ENCODE assay signal across 21 cellular contexts in genomic region chr4:6468376-6468775, GRCh38. TPM values are rescaled to one million over a fixed set of nuclear protein-coding genes. Genes with fewer than 3 reads are reported as not detected.
"Had no signal": no experiment of that assay in that cellular context is flagged by ENCODE, and none has a peak within 500 bp of the region (broad histone marks: within the 10 kb centered on the region; RNA-seq: fewer than 3 reads in every experiment).

No MANE protein-coding gene starts in this region.

- H3K27ac Mint-ChIP-seq: activated naive CD8-positive, alpha-beta T cell; naive thymus-derived CD8-positive, alpha-beta T cell; progenitor cell of endocrine pancreas; stimulated activated naive CD8-positive, alpha-beta T cell treated with anti-CD3 and anti-CD28 coated beads, Interleukin-15, Interleukin-2, amounts not matched to agents 100 ng/mL and 50 ng/mL, for 24 hours; WTC11 had no signal

- H3K36me3 ChIP-seq: esophagus squamous epithelium, neutrophil, thoracic aorta had no signal

- H3K36me3 Mint-ChIP-seq: activated naive CD8-positive, alpha-beta T cell; WTC11 had no signal

- H3K4me3 ChIP-seq: esophagus squamous epithelium, thoracic aorta had no signal

- H3K9me3 Mint-ChIP-seq: activated T-cell treated with anti-CD3 and anti-CD28 coated beads, Interleukin-2, amount 50 U/mL, for 4 hours; naive thymus-derived CD8-positive, alpha-beta T cell; stimulated activated naive CD8-positive, alpha-beta T cell treated with anti-CD3 and anti-CD28 coated beads, Interleukin-15, Interleukin-2, amounts not matched to agents 100 ng/mL and 50 ng/mL, for 24 hours; WTC11 had no signal

- H3K27ac ChIP-seq: esophagus squamous epithelium, neutrophil, thoracic aorta had no signal

- DNase-seq: activated CD4-positive, alpha-beta T cell treated with anti-CD3 and anti-CD28 coated beads, Interleukin-2, amount 50 U/mL, for 1 hour; activated gamma-delta T cell treated with Interleukin-2 at 50 U/mL for 16 hours; activated T-cell treated with anti-CD3 and anti-CD28 coated beads, Interleukin-2, amount 50 U/mL, for 4 hours; anterior cingulate cortex; esophagus squamous epithelium; hippocampal formation; kidney; mesenchymal stem cell; naive thymus-derived CD8-positive, alpha-beta T cell; right cardiac atrium; SHP77 treated with DMSO at 0.1 percent for 48 hours; small intestine had no signal

- ATAC-seq: activated T-cell treated with anti-CD3 and anti-CD28 coated beads, Interleukin-2, amount 50 U/mL, for 4 hours; naive thymus-derived CD8-positive, alpha-beta T cell; right cardiac atrium; SK-N-SH treated with all-trans-retinoic acid at 6 μM for 48 hours; WTC11 had no signal

- H3K4me3 Mint-ChIP-seq: activated naive CD8-positive, alpha-beta T cell; activated T-cell treated with anti-CD3 and anti-CD28 coated beads, Interleukin-2, amount 50 U/mL, for 4 hours; stimulated activated naive CD8-positive, alpha-beta T cell treated with anti-CD3 and anti-CD28 coated beads, Interleukin-15, Interleukin-2, amounts not matched to agents 100 ng/mL and 50 ng/mL, for 24 hours; WTC11 had no signal

- H3K9me3 ChIP-seq: esophagus squamous epithelium, neutrophil, thoracic aorta had no signal

RNA-seq across cellular contexts. Expression of gene PPP2R2C, which starts 4.0 kb away (rescaled TPM):
- total RNA-seq: activated T-cell treated with anti-CD3 and anti-CD28 coated beads, Interleukin-2, amount 50 U/mL, for 4 hours; fibroblast of villous mesenchyme; naive thymus-derived CD8-positive, alpha-beta T cell; T-helper 1 cell treated with Interleukin-12 subunit alpha and Interleukin-12 subunit beta and Interleukin-4 antibody, amounts not matched to agents 30 ng/mL and 1 ng/mL, for 36 hours had no signal
